ENCODE assay signal across 26 cellular contexts in the genomic region with DNA sequence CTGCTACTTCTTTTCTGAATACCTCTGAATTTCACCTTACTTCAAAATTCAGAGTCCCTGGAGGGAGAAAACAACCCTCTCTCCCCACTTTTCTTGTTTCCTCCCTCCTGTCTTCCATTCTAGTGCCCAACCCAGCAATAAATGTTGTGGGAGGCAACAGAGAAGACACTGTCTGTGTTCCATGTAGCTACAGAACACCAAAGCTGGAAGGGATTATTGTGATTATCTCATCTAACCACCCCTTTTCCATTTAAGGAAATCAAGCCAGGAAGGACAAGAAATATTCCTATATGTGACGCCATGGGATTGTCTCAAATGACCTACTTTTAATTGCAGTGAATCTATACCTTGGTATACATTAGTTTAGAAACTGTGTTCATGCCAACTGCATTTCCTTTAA.
A peak's percentile ranks its signal among the peaks of the same experiment; 100 is the strongest.
DNase-seq lines count a peak whose midpoint lies in the region; TF ChIP-seq lines count a peak whose summit lies in the region.
"Had no signal": no experiment of that assay in that cellular context is flagged by ENCODE, and none has a peak within 500 bp of the region (broad histone marks: within the 10 kb centered on the region; RNA-seq: fewer than 3 reads in every experiment).

No MANE protein-coding gene starts in this region.

- H4K20me1 ChIP-seq in GM23248 (ENCODE audit: insufficient read depth): no peaks in the 10 kb centered on the region

- POLR2A ChIA-PET in CD8-positive, alpha-beta memory T cell (lab: Charles Lee): no interaction called here

- H3K36me3 ChIP-seq in GM23248 (ENCODE audit: low read depth) (no peaks in the 10 kb centered on the region), adipocyte (ENCODE audit: control insufficient read depth, insufficient read depth, low read length, severe bottlenecking) (no peaks in the 10 kb centered on the region), skeletal muscle satellite cell (ENCODE audit: insufficient read depth, low read length) (no peaks in the 10 kb centered on the region)
- H3K36me3 ChIP-seq in CD8-positive, alpha-beta memory T cell (ENCODE audit: insufficient read depth, low read length): no peaks in the 10 kb centered on the region
- H3K36me3 ChIP-seq: stomach, tibial nerve, WERI-Rb-1 had no signal

- WGBS in GM23248 (ENCODE audit: low coverage in 1 of 2, low lambda C conversion rate in 2 of 2, missing lambda C conversion rate in 2 of 2), 2 experiments: 42 to 45% methylated on average over 1 of the region's 1 CpG
- WGBS in lower leg skin, 2 donors: 44 to 53% methylated on average over 1 of the region's 1 CpG

- no peaks in the 10 kb centered on the region for H3K9me3 Mint-ChIP-seq in CD8-positive, alpha-beta memory T cell
- H3K9me3 Mint-ChIP-seq: activated CD4-positive, alpha-beta T cell treated with anti-CD3 and anti-CD28 coated beads, Interleukin-2, amount 10 ng/mL, durations not matched to agents 24 days and 14 days; activated naive CD4-positive, alpha-beta T cell treated with anti-CD3 and anti-CD28 coated beads for 36 hours; central memory CD8-positive, alpha-beta T cell; T-helper 2 cell treated with Interferon-gamma antibody and Interleukin-4, amounts not matched to agents 5 μg/mL and 100 μg/mL, for 36 hours had no signal

- in situ Hi-C loops in GM23248 (cut with MboI): loop anchor here (10.0 kb wide), 1 partner anchor 560 kb away; the partner anchor contains the start of gene PAPPA

- H3K4me1 ChIP-seq in GM23248 (ENCODE audit: insufficient read depth) (peaks cover 90% of the 10 kb centered on the region), adipocyte (ENCODE audit: control insufficient read depth, insufficient read depth, low read length) (peaks cover 84% of the 10 kb centered on the region), skeletal muscle satellite cell (ENCODE audit: control insufficient read depth, insufficient read depth, low read length) (peaks cover 82% of the 10 kb centered on the region)
- H3K4me1 ChIP-seq in CD8-positive, alpha-beta memory T cell (ENCODE audit: insufficient read depth, low read length): no peaks in the 10 kb centered on the region

- H3K36me3 Mint-ChIP-seq in CD8-positive, alpha-beta memory T cell: no peaks in the 10 kb centered on the region
- H3K36me3 Mint-ChIP-seq: immature natural killer cell had no signal

- intact Hi-C loops in posterior cingulate gyrus (cut with DNase I) (loop anchor here (5.0 to 10.0 kb wide), 3 partner anchors 550 to 1068 kb away; no protein-coding TSS in a partner anchor), lower leg skin (cut with DNase I; ENCODE audit: low total_unique reads) (no loop called here)

- DNase-seq in GM23248 (peak; percentile 51), adipocyte (ENCODE audit: low read depth) (peak; percentile 54), fibroblast of the aortic adventitia (ENCODE audit: low read depth) (peak; percentile 40), posterior cingulate gyrus (no peak), lower leg skin (ENCODE audit: low spot score in 2 of 2) (no peak)
- DNase-seq in CD8-positive, alpha-beta memory T cell: no peak
- DNase-seq: activated CD4-positive, alpha-beta T cell treated with anti-CD3 and anti-CD28 coated beads, Interleukin-2, amount 10 ng/mL, durations not matched to agents 24 days and 14 days; activated naive CD4-positive, alpha-beta T cell treated with anti-CD3 and anti-CD28 coated beads for 36 hours; activated T-cell treated with anti-CD3 and anti-CD28 coated beads, Interleukin-2, amount 50 U/mL, for 48 hours; DMS79; dorsolateral prefrontal cortex; hippocampal formation; immature natural killer cell; NCI-H1092 treated with DMSO at 0.1 percent for 48 hours; NCI-H1930; NCI-H2227 treated with DMSO at 0.1 percent for 48 hours; NCI-H774; stimulated activated CD8-positive, alpha-beta memory T cell treated with anti-CD3 and anti-CD28 coated beads, Interleukin-4, amount 100 ng/mL, for 48 hours; stomach; WERI-Rb-1 had no signal

- TF ChIP-seq CTCF in fibroblast of the aortic adventitia (IDR thresholded peaks at IDR 0.05; ENCODE audit: insufficient read depth, low read length) (no peak), lower leg skin (IDR thresholded peaks at IDR 0.05) (no peak)

- peak overlapping the region; percentile 96 for H3K27ac ChIP-seq in GM23248
- no peak overlapping the region for H3K27ac ChIP-seq in CD8-positive, alpha-beta memory T cell (ENCODE audit: low read depth, low read length)
- H3K27ac ChIP-seq: dorsolateral prefrontal cortex, HL-60, WERI-Rb-1 had no signal

- no peak for TF ChIP-seq POLR2A in lower leg skin (IDR thresholded peaks at IDR 0.05)

- H3K4me3 ChIP-seq in GM23248 (no peak overlapping the region), adipocyte (ENCODE audit: low read length) (no peak overlapping the region), fibroblast of the aortic adventitia (ENCODE audit: low read depth, low read length) (no peak overlapping the region), skeletal muscle satellite cell (ENCODE audit: low read length) (no peak overlapping the region), lower leg skin (ENCODE audit: low read depth, poor library complexity, severe bottlenecking) (no peak overlapping the region)
- no peak overlapping the region for H3K4me3 ChIP-seq in CD8-positive, alpha-beta memory T cell (ENCODE audit: low read length)
- H3K4me3 ChIP-seq: dorsolateral prefrontal cortex, GM12878, stomach, tibial nerve had no signal

- H3K9me3 ChIP-seq in GM23248 (ENCODE audit: low read depth): no peaks in the 10 kb centered on the region
- H3K9me3 ChIP-seq in adipocyte (ENCODE audit: control insufficient read depth, low read length): peaks cover 1% of the 10 kb centered on the region
- H3K9me3 ChIP-seq in skeletal muscle satellite cell (replicated peaks; ENCODE audit: low read length): no peaks in the 10 kb centered on the region
- no peaks in the 10 kb centered on the region for H3K9me3 ChIP-seq in CD8-positive, alpha-beta memory T cell (ENCODE audit: low read length)

- peaks cover 72% of the 10 kb centered on the region for H3F3A ChIP-seq in GM23248 (ENCODE audit: insufficient read depth)

- H3K27me3 ChIP-seq in GM23248 (replicated peaks; ENCODE audit: insufficient read depth) (no peaks in the 10 kb centered on the region), adipocyte (replicated peaks; ENCODE audit: control insufficient read depth, insufficient read depth, low read length) (no peaks in the 10 kb centered on the region), skeletal muscle satellite cell (ENCODE audit: control insufficient read depth, insufficient read depth, low read length) (no peaks in the 10 kb centered on the region)
- no peaks in the 10 kb centered on the region for H3K27me3 ChIP-seq in CD8-positive, alpha-beta memory T cell (ENCODE audit: insufficient read depth, low read length, poor library complexity, severe bottlenecking)
- H3K27me3 ChIP-seq: tibial nerve had no signal

- no peaks in the 10 kb centered on the region for H3K4me1 Mint-ChIP-seq in CD8-positive, alpha-beta memory T cell
- H3K4me1 Mint-ChIP-seq: activated CD4-positive, alpha-beta T cell treated with anti-CD3 and anti-CD28 coated beads, Interleukin-2, amount 10 ng/mL, durations not matched to agents 24 days and 14 days; central memory CD8-positive, alpha-beta T cell; immature natural killer cell had no signal

- H3K27me3 Mint-ChIP-seq in CD8-positive, alpha-beta memory T cell: peaks cover 13 to 43% of the 10 kb centered on the region in 2 donors

- H3K27ac Mint-ChIP-seq in CD8-positive, alpha-beta memory T cell: no peak overlapping the region
- H3K27ac Mint-ChIP-seq: activated CD4-positive, alpha-beta T cell treated with anti-CD3 and anti-CD28 coated beads, Interleukin-2, amount 10 ng/mL, durations not matched to agents 24 days and 14 days; activated naive CD4-positive, alpha-beta T cell treated with anti-CD3 and anti-CD28 coated beads for 36 hours; immature natural killer cell; T-helper 2 cell treated with Interferon-gamma antibody and Interleukin-4, amounts not matched to agents 5 μg/mL and 100 μg/mL, for 36 hours had no signal

- H3K79me2 ChIP-seq in GM23248 (ENCODE audit: insufficient read depth): peaks cover 22% of the 10 kb centered on the region

- H3K4me2 ChIP-seq in GM23248 (ENCODE audit: unreplicated experiment) (peak overlapping the region; percentile 25), skeletal muscle satellite cell (ENCODE audit: low read length) (no peak overlapping the region)

- no peak overlapping the region for H3K4me3 Mint-ChIP-seq in CD8-positive, alpha-beta memory T cell
- H3K4me3 Mint-ChIP-seq: activated CD4-positive, alpha-beta T cell treated with anti-CD3 and anti-CD28 coated beads, Interleukin-2, amount 10 ng/mL, durations not matched to agents 24 days and 14 days; activated naive CD4-positive, alpha-beta T cell treated with anti-CD3 and anti-CD28 coated beads for 36 hours; central memory CD8-positive, alpha-beta T cell; immature natural killer cell; T-helper 2 cell treated with Interferon-gamma antibody and Interleukin-4, amounts not matched to agents 5 μg/mL and 100 μg/mL, for 36 hours had no signal

- H3K9ac ChIP-seq in GM23248: peak overlapping the region; percentile 88
- peak overlapping the region; percentile 90 for H3K9ac ChIP-seq in adipocyte (ENCODE audit: low read length)
- H3K9ac ChIP-seq in skeletal muscle satellite cell (ENCODE audit: low read depth, low read length): peak overlapping the region; percentile 69

- CTCF ChIA-PET in CD8-positive, alpha-beta memory T cell (lab: Charles Lee): interaction anchor here (1.4 to 1.8 kb wide), 2 partner anchors 9 to 18 kb away, joined by 3 to 5 read pairs; no protein-coding TSS in a partner anchor

- H2AFZ ChIP-seq in GM23248: no peak overlapping the region

- no peaks in the 10 kb centered on the region for H3K9me2 ChIP-seq in GM23248 (ENCODE audit: insufficient read depth)

Comparison
In these comparisons a context has a peak if more than half of its experiments do, and no peak if none do; other contexts are left out.
1. DNase-seq: peak in GM23248 (single experiment), adipocyte (single experiment) and fibroblast of the aortic adventitia (single experiment); none in posterior cingulate gyrus (0 of 10), CD8-positive, alpha-beta memory T cell (0 of 5) and lower leg skin (0 of 2).
2. Peak in every context shown above with its lines, with median percentiles within 50 percentile points of each other: H3K9ac ChIP-seq.